In genomic region chr2:158034198-158034831, GRCh38 we compare ENCODE assay signal across 8 cellular contexts.
A peak's percentile ranks its signal among the peaks of the same experiment; 100 is the strongest.
DNase-seq lines count a peak whose midpoint lies in the region; ATAC-seq lines count a peak whose summit lies in the region.

No MANE protein-coding gene starts in this region.

- no peaks in the 10 kb centered on the region for H3K36me3 ChIP-seq in trophoblast cell (ENCODE audit: control insufficient read depth in 1 of 2, insufficient read depth in 2 of 2, low read length in 2 of 2)

- H3K14ac ChIP-seq in trophoblast cell (ENCODE audit: low read length), result no peak overlapping the region

- H3K4me2 ChIP-seq in trophoblast cell (ENCODE audit: low read length), result no peak overlapping the region

- no peak overlapping the region for H4K8ac ChIP-seq in trophoblast cell (ENCODE audit: low read depth, low read length)

- H3K23ac ChIP-seq in trophoblast cell (ENCODE audit: low read length), result no peak overlapping the region

- H4K12ac ChIP-seq in trophoblast cell (ENCODE audit: low read depth, low read length), result no peak overlapping the region

- no peak overlapping the region for H2BK5ac ChIP-seq in trophoblast cell (ENCODE audit: low read depth, low read length, poor library complexity)

- no peaks in the 10 kb centered on the region for H3K4me1 ChIP-seq in trophoblast cell (ENCODE audit: control insufficient read depth in 1 of 2, insufficient read depth in 2 of 2, low read length in 2 of 2)

- in situ Hi-C loops in SK-MEL-5 (cut with HindIII; ENCODE audit: low pct_unique_long_range_greater_than_20kb, low sequenced_read_pairs), result no loop called here

- no peak overlapping the region for H4K91ac ChIP-seq in trophoblast cell (ENCODE audit: low read depth, low read length)

- H2BK12ac ChIP-seq in trophoblast cell (ENCODE audit: low read length), result no peak overlapping the region

- H3K18ac ChIP-seq in trophoblast cell (ENCODE audit: low read length), result no peak overlapping the region

- no peak overlapping the region for H2BK120ac ChIP-seq in trophoblast cell (ENCODE audit: insufficient read depth, low read length, poor library complexity)

- no CpG with 5 or more reads among the region's 7 CpGs for WGBS in trophoblast cell (ENCODE audit: extremely low coverage, insufficient coverage, insufficient read length)

- H2AK5ac ChIP-seq in trophoblast cell (ENCODE audit: low read length), result no peak overlapping the region

- H3K4me3 ChIP-seq in trophoblast cell (ENCODE audit: low read depth, low read length), result no peak overlapping the region

- peak; percentile 77 for ATAC-seq in GM21529 (IDR thresholded peaks at IDR 0.05; ENCODE audit: unreplicated experiment)

- DNase-seq in DMS53 treated with DMSO at 0.1 percent for 48 hours (lab: John Stamatoyannopoulos, UW; ENCODE audit: unreplicated experiment), result peak; percentile 80
- DNase-seq in NCI-H1092 (lab: John Stamatoyannopoulos, UW), result peak; percentile 16
- peak; percentile 85 for DNase-seq in SK-MEL-5 (ENCODE audit: low read depth, low spot score)
- DNase-seq in fibroblast of the conjunctiva (ENCODE audit: low read depth), result peak; percentile 53
- DNase-seq in trophoblast cell, result peak; percentile 48 to 74
- no peak for DNase-seq in GM19238 (ENCODE audit: insufficient read length, low spot score)
- DNase-seq in GF-D8 (lab: John Stamatoyannopoulos, UW), result no peak

- no peak overlapping the region for H2AFZ ChIP-seq in trophoblast cell (ENCODE audit: insufficient read depth, low read length, poor library complexity)

- H3K27me3 ChIP-seq in trophoblast cell (ENCODE audit: insufficient read depth, low read length), result peaks cover 2% of the 10 kb centered on the region

- no peak overlapping the region for H3K27ac ChIP-seq in trophoblast cell (ENCODE audit: low read depth, low read length)

- H3K79me2 ChIP-seq in trophoblast cell (ENCODE audit: control insufficient read depth, insufficient read depth, low read length, poor library complexity), result no peaks in the 10 kb centered on the region

- no peak overlapping the region for H3K4ac ChIP-seq in trophoblast cell (ENCODE audit: low read depth, low read length)

- H3K9me3 ChIP-seq in trophoblast cell (ENCODE audit: insufficient read depth, low read depth, low read length), result no peaks in the 10 kb centered on the region

- H3K79me1 ChIP-seq in trophoblast cell (ENCODE audit: low read length), result no peaks in the 10 kb centered on the region

- H3K9ac ChIP-seq in trophoblast cell (ENCODE audit: low read length), result no peak overlapping the region

Comparison
In these comparisons a context has a peak if more than half of its experiments do, and no peak if none do; other contexts are left out.
1. DNase-seq: peak in DMS53 treated with DMSO at 0.1 percent for 48 hours (single experiment), NCI-H1092 (single experiment), SK-MEL-5 (single experiment), fibroblast of the conjunctiva (single experiment) and trophoblast cell (2 of 2); none in GM19238 (single experiment) and GF-D8 (single experiment).